Comparison of ENCODE assay signal across 8 cellular contexts in genomic region chr15:50876989-50877360, GRCh38. TPM values are rescaled to one million over a fixed set of nuclear protein-coding genes. Genes with fewer than 3 reads are reported as not detected.
DNase-seq lines count a peak whose midpoint lies in the region; ATAC-seq and TF ChIP-seq lines count a peak whose summit lies in the region.

No MANE protein-coding gene starts in this region.

- H3K4me1 ChIP-seq in BE2C (no peaks in the 10 kb centered on the region), mesendoderm (ENCODE audit: control insufficient read depth, low read depth, low read length) (no peaks in the 10 kb centered on the region)

- no peak overlapping the region for H3K18ac ChIP-seq in mesendoderm (ENCODE audit: low read length)

- H3K56ac ChIP-seq in mesendoderm (ENCODE audit: low read length): no peak overlapping the region

- no peaks in the 10 kb centered on the region for H3K79me1 ChIP-seq in mesendoderm (ENCODE audit: low read length)

- H3K27me3 Mint-ChIP-seq in effector memory CD8-positive, alpha-beta T cell: peaks cover 7 to 22% of the 10 kb centered on the region in 2 donors

- no peaks in the 10 kb centered on the region for H3K79me2 ChIP-seq in mesendoderm (ENCODE audit: control insufficient read depth, insufficient read depth, low read length)

- H3K9me3 ChIP-seq in BE2C: no peaks in the 10 kb centered on the region

- H3K4me3 Mint-ChIP-seq in effector memory CD8-positive, alpha-beta T cell: peak overlapping the region; percentile 64 to 77

- H2BK15ac ChIP-seq in mesendoderm (replicated peaks; ENCODE audit: low read depth): no peak overlapping the region

- H3K4me3 ChIP-seq in BE2C (ENCODE audit: low read depth, low read length) (peak overlapping the region; percentile 50), HFF-Myc (replicated peaks; ENCODE audit: low read depth, low read length) (peak overlapping the region; percentile 25), mesendoderm (ENCODE audit: low read length) (no peak overlapping the region)

- no peaks in the 10 kb centered on the region for H3K9me3 Mint-ChIP-seq in effector memory CD8-positive, alpha-beta T cell

- WGBS in mesendoderm (ENCODE audit: extremely low coverage, insufficient coverage, low lambda C conversion rate): no CpG with 5 or more reads among the region's 8 CpGs

- no peak overlapping the region for H2BK120ac ChIP-seq in mesendoderm (ENCODE audit: low read depth, low read length)

- no peak overlapping the region for H3K4me2 ChIP-seq in mesendoderm (ENCODE audit: low read length)

- H3K23ac ChIP-seq in mesendoderm (ENCODE audit: low read length): no peak overlapping the region

- no peak overlapping the region for H3K27ac ChIP-seq in mesendoderm (ENCODE audit: low read depth, low read length)

- no peak overlapping the region for H2AK5ac ChIP-seq in mesendoderm (ENCODE audit: low read length)

- H3K9ac ChIP-seq in mesendoderm (ENCODE audit: low read length): no peak overlapping the region

- H3K36me3 Mint-ChIP-seq in effector memory CD8-positive, alpha-beta T cell (ENCODE audit: insufficient read depth): peaks cover 5% of the 10 kb centered on the region

- H3K27me3 ChIP-seq in BE2C: peaks cover 22% of the 10 kb centered on the region
- no peaks in the 10 kb centered on the region for H3K27me3 ChIP-seq in mesendoderm (ENCODE audit: insufficient read depth, low read length, poor library complexity)

- H3K4ac ChIP-seq in mesendoderm (ENCODE audit: low read depth, low read length): no peak overlapping the region

- peak; percentile 45 for ATAC-seq in effector memory CD8-positive, alpha-beta T cell (replicated peaks)
- ATAC-seq in HG02870 (IDR thresholded peaks at IDR 0.05; ENCODE audit: unreplicated experiment): no peak

- no peaks in the 10 kb centered on the region for H3K36me3 ChIP-seq in BE2C
- H3K36me3 ChIP-seq in mesendoderm (ENCODE audit: control insufficient read depth, insufficient read depth, low read length): no peaks in the 10 kb centered on the region

- DNase-seq in BE2C (peak; percentile 74), HFF-Myc (ENCODE audit: extremely low read depth, low read depth) (peak; percentile 94), NCI-H82 (lab: John Stamatoyannopoulos, UW) (peak; percentile 82), mesendoderm (peak; percentile 96)
- DNase-seq in activated CD8-positive, alpha-beta memory T cell treated with anti-CD3 and anti-CD28 coated beads for 1 hour (ENCODE audit: extremely low read depth in 1 of 2, low read depth in 1 of 2): peak; percentile 30 to 32
- DNase-seq in effector memory CD8-positive, alpha-beta T cell: peak; percentile 72 to 79 (median 73)
- peak; percentile 59 for DNase-seq in stimulated activated CD8-positive, alpha-beta memory T cell treated with anti-CD3 and anti-CD28 coated beads, Interleukin-12 subunit alpha, Interleukin-12 subunit beta, amount 100 ng/mL, for 1 hour (ENCODE audit: low read depth)

- peaks cover 15 to 30% of the 10 kb centered on the region in 2 donors for H3K4me1 Mint-ChIP-seq in effector memory CD8-positive, alpha-beta T cell (ENCODE audit: low read depth in 2 of 2)

- peak; percentile 100 for TF ChIP-seq CTCF in BE2C (IDR thresholded peaks at IDR 0.05; ENCODE audit: low read depth, low read length)
- TF ChIP-seq CTCF in HFF-Myc (IDR thresholded peaks at IDR 0.05; ENCODE audit: low read depth, low read length, missing control alignments): peak; percentile 98

- H4K8ac ChIP-seq in mesendoderm (ENCODE audit: low read depth, low read length): no peak overlapping the region

- no peak overlapping the region for H4K5ac ChIP-seq in mesendoderm (ENCODE audit: low read length)

- peak overlapping the region; percentile 54 to 66 for H3K27ac Mint-ChIP-seq in effector memory CD8-positive, alpha-beta T cell

- no peak overlapping the region for H2BK5ac ChIP-seq in mesendoderm (ENCODE audit: low read length)

RNA-seq across cellular contexts. Expression of gene AP4E1, which starts 31.5 kb away (rescaled TPM):
- 3.5 TPM for polyA plus RNA-seq in BE2C (2012; ENCODE audit: insufficient read depth, insufficient read length, low read depth)
- 5.7 TPM for polyA plus RNA-seq in mesendoderm (2013, experiment 1 of 2)
- 5.8 TPM for polyA plus RNA-seq in mesendoderm (2013, experiment 2 of 2)

Comparison
In these comparisons a context has a peak if more than half of its experiments do, and no peak if none do; other contexts are left out.
1. DNase-seq: peak in every context shown above with its lines; median percentile 96 in mesendoderm; 94 in HFF-Myc; 82 in NCI-H82; 74 in BE2C; 73 in effector memory CD8-positive, alpha-beta T cell; 59 in stimulated activated CD8-positive, alpha-beta memory T cell treated with anti-CD3 and anti-CD28 coated beads, Interleukin-12 subunit alpha, Interleukin-12 subunit beta, amount 100 ng/mL, for 1 hour; 31 in activated CD8-positive, alpha-beta memory T cell treated with anti-CD3 and anti-CD28 coated beads for 1 hour.